Comparison of ENCODE assay signal across 1 cellular context in the genomic region with DNA sequence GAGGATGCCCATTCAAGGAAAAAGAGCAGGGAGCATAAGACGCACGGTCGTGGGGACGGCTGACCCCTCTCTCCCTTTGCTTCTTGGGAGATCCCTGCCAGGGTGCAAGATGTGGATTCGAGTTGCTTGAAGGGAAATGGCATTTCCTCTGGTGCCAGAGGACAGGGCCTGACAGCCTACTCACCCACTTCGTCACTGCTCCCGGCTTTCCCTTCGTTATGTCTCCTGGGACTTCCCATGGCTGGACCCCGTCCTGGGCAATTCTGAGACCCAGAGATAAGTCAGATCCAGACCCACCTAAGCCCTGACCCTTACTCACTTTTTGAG.
TF ChIP-seq lines count a peak whose summit lies in the region.

No MANE protein-coding gene starts in this region.

TF ChIP-seq in GM23338, 12 proteins besides CTCF, POLR2A, EP300 and RAD21 (continued from another document):
- TF ChIP-seq, protein P1, sequence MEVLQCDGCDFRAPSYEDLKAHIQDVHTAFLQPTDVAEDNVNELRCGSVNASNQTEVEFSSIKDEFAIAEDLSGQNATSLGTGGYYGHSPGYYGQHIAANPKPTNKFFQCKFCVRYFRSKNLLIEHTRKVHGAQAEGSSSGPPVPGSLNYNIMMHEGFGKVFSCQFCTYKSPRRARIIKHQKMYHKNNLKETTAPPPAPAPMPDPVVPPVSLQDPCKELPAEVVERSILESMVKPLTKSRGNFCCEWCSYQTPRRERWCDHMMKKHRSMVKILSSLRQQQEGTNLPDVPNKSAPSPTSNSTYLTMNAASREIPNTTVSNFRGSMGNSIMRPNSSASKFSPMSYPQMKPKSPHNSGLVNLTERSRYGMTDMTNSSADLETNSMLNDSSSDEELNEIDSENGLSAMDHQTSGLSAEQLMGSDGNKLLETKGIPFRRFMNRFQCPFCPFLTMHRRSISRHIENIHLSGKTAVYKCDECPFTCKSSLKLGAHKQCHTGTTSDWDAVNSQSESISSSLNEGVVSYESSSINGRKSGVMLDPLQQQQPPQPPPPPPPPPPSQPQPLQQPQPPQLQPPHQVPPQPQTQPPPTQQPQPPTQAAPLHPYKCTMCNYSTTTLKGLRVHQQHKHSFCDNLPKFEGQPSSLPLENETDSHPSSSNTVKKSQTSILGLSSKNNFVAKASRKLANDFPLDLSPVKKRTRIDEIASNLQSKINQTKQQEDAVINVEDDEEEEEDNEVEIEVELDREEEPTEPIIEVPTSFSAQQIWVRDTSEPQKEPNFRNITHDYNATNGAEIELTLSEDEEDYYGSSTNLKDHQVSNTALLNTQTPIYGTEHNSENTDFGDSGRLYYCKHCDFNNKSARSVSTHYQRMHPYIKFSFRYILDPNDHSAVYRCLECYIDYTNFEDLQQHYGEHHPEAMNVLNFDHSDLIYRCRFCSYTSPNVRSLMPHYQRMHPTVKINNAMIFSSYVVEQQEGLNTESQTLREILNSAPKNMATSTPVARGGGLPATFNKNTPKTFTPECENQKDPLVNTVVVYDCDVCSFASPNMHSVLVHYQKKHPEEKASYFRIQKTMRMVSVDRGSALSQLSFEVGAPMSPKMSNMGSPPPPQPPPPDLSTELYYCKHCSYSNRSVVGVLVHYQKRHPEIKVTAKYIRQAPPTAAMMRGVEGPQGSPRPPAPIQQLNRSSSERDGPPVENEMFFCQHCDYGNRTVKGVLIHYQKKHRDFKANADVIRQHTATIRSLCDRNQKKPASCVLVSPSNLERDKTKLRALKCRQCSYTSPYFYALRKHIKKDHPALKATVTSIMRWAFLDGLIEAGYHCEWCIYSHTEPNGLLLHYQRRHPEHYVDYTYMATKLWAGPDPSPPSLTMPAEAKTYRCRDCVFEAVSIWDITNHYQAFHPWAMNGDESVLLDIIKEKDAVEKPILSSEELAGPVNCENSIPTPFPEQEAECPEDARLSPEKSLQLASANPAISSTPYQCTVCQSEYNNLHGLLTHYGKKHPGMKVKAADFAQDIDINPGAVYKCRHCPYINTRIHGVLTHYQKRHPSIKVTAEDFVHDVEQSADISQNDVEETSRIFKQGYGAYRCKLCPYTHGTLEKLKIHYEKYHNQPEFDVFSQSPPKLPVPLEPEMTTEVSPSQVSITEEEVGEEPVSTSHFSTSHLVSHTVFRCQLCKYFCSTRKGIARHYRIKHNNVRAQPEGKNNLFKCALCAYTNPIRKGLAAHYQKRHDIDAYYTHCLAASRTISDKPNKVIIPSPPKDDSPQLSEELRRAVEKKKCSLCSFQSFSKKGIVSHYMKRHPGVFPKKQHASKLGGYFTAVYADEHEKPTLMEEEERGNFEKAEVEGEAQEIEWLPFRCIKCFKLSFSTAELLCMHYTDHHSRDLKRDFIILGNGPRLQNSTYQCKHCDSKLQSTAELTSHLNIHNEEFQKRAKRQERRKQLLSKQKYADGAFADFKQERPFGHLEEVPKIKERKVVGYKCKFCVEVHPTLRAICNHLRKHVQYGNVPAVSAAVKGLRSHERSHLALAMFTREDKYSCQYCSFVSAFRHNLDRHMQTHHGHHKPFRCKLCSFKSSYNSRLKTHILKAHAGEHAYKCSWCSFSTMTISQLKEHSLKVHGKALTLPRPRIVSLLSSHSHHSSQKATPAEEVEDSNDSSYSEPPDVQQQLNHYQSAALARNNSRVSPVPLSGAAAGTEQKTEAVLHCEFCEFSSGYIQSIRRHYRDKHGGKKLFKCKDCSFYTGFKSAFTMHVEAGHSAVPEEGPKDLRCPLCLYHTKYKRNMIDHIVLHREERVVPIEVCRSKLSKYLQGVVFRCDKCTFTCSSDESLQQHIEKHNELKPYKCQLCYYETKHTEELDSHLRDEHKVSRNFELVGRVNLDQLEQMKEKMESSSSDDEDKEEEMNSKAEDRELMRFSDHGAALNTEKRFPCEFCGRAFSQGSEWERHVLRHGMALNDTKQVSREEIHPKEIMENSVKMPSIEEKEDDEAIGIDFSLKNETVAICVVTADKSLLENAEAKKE (CRISPR knock-in tag; IDR thresholded peaks at IDR 0.05), result no peak
- TF ChIP-seq ZNF331 (CRISPR knock-in tag; IDR thresholded peaks at IDR 0.05; ENCODE audit: low read depth), result no peak
- no peak for TF ChIP-seq NANOG (IDR thresholded peaks at IDR 0.05; ENCODE audit: borderline replicate concordance)
- no peak for TF ChIP-seq EZH2 (IDR thresholded peaks at IDR 0.05; ENCODE audit: low read depth, unreplicated experiment)
- no peak for TF ChIP-seq EZH2phosphoT487 (IDR thresholded peaks at IDR 0.05; ENCODE audit: unreplicated experiment)
- TF ChIP-seq CREB1 (CRISPR knock-in tag; IDR thresholded peaks at IDR 0.05; ENCODE audit: low read depth), result no peak
- TF ChIP-seq, protein P2, sequence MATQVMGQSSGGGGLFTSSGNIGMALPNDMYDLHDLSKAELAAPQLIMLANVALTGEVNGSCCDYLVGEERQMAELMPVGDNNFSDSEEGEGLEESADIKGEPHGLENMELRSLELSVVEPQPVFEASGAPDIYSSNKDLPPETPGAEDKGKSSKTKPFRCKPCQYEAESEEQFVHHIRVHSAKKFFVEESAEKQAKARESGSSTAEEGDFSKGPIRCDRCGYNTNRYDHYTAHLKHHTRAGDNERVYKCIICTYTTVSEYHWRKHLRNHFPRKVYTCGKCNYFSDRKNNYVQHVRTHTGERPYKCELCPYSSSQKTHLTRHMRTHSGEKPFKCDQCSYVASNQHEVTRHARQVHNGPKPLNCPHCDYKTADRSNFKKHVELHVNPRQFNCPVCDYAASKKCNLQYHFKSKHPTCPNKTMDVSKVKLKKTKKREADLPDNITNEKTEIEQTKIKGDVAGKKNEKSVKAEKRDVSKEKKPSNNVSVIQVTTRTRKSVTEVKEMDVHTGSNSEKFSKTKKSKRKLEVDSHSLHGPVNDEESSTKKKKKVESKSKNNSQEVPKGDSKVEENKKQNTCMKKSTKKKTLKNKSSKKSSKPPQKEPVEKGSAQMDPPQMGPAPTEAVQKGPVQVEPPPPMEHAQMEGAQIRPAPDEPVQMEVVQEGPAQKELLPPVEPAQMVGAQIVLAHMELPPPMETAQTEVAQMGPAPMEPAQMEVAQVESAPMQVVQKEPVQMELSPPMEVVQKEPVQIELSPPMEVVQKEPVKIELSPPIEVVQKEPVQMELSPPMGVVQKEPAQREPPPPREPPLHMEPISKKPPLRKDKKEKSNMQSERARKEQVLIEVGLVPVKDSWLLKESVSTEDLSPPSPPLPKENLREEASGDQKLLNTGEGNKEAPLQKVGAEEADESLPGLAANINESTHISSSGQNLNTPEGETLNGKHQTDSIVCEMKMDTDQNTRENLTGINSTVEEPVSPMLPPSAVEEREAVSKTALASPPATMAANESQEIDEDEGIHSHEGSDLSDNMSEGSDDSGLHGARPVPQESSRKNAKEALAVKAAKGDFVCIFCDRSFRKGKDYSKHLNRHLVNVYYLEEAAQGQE (IDR thresholded peaks at IDR 0.05; ENCODE audit: unreplicated experiment), result no peak
- no peak for TF ChIP-seq ZNF114 (CRISPR knock-in tag; IDR thresholded peaks at IDR 0.05)
